16 cellular contexts compared by ENCODE assay signal in genomic region chr1:47031059-47031458, GRCh38. TPM values are rescaled to one million over a fixed set of nuclear protein-coding genes. Genes with fewer than 3 reads are reported as not detected.
A peak's percentile ranks its signal among the peaks of the same experiment; 100 is the strongest.
DNase-seq lines count a peak whose midpoint lies in the region; ATAC-seq and TF ChIP-seq lines count a peak whose summit lies in the region.
"Had no signal": no experiment of that assay in that cellular context is flagged by ENCODE, and none has a peak within 500 bp of the region (broad histone marks: within the 10 kb centered on the region; RNA-seq: fewer than 3 reads in every experiment).

No MANE protein-coding gene starts in this region.

- TF ChIP-seq CTCF in foreskin fibroblast (IDR thresholded peaks at IDR 0.05; ENCODE audit: low read depth, low read length), result no peak

- ATAC-seq in GM21367 (IDR thresholded peaks at IDR 0.05; ENCODE audit: unreplicated experiment), result no peak
- ATAC-seq: CD8-positive, alpha-beta T cell; K562 had no signal

- no peak overlapping the region for H3K4me3 ChIP-seq in foreskin fibroblast (ENCODE audit: low read depth in 1 of 2, low read length in 2 of 2)
- H3K4me3 ChIP-seq: K562, psoas muscle had no signal

- DNase-seq in Daoy (ENCODE audit: low read depth), result peak; percentile 84
- peak; percentile 75 for DNase-seq in SK-MEL-5 (ENCODE audit: low read depth, low spot score)
- DNase-seq in foreskin fibroblast, result peak; percentile 2 to 14
- DNase-seq in pulmonary artery endothelial cell (ENCODE audit: low read depth, low spot score), result peak; percentile 66
- DNase-seq in posterior vena cava (ENCODE audit: low spot score), result no peak
- no peak for DNase-seq in SKM-1 (lab: John Stamatoyannopoulos, UW; ENCODE audit: unreplicated experiment)
- no peak for DNase-seq in ecto neural progenitor cell (ENCODE audit: low spot score)
- DNase-seq: activated CD8-positive, alpha-beta memory T cell treated with anti-CD3 and anti-CD28 coated beads, Interleukin-2, amount 50 U/mL, for 48 hours; CD8-positive, alpha-beta T cell; cerebellar nuclear complex; immature natural killer cell; NCI-H774 had no signal

- in situ Hi-C loops in SK-MEL-5 (cut with HindIII; ENCODE audit: low pct_unique_long_range_greater_than_20kb, low sequenced_read_pairs), result no loop called here

- intact Hi-C loops in posterior vena cava (cut with DNase I), result no loop called here

RNA-seq across cellular contexts. Expression of gene CYP4X1, which starts 7.6 kb away (rescaled TPM):
- 0.77 and 1.0 TPM in 2 replicates for total RNA-seq in Daoy (2014; rRNA removed; shearing (Covaris generic))
- not detected in 2 replicates for total RNA-seq in SK-MEL-5 (2014; rRNA removed; shearing (Covaris generic))
- not detected in 2 replicates for polyA plus RNA-seq in SK-MEL-5 (2015; cell fraction: cytosol; rRNA removed)
- not detected in 2 replicates for polyA plus RNA-seq in SK-MEL-5 (2015; cell fraction: nucleus; rRNA removed)
- 1.6 and 2.0 TPM in 2 replicates for total RNA-seq in pulmonary artery endothelial cell
- 10 to 100 TPM in 1 of 2 donors, 1 to 10 TPM in 1; 5.9 to 14.3 TPM for total RNA-seq in posterior vena cava
- total RNA-seq: CD8-positive, alpha-beta T cell; K562; T-helper 2 cell treated with Interferon-gamma antibody and Interleukin-4, amounts not matched to agents 100 ng/mL and 5 ng/mL, for 36 hours had no signal
- polyA plus RNA-seq: immature natural killer cell had no signal

RNA-seq across cellular contexts. Expression of gene CYP4Z1, which starts 36.0 kb away (rescaled TPM):
- total RNA-seq in Daoy (2014; rRNA removed; shearing (Covaris generic)), result not detected in 2 replicates
- total RNA-seq in SK-MEL-5 (2014; rRNA removed; shearing (Covaris generic)), result not detected in 2 replicates
- polyA plus RNA-seq in SK-MEL-5 (2015; cell fraction: cytosol; rRNA removed), result not detected in 2 replicates
- not detected in 2 replicates for polyA plus RNA-seq in SK-MEL-5 (2015; cell fraction: nucleus; rRNA removed)
- total RNA-seq in pulmonary artery endothelial cell (not detected in 2 replicates), posterior vena cava (1 to 10 TPM; 1.4 to 1.5 TPM)
- total RNA-seq: CD8-positive, alpha-beta T cell; K562; T-helper 2 cell treated with Interferon-gamma antibody and Interleukin-4, amounts not matched to agents 100 ng/mL and 5 ng/mL, for 36 hours had no signal
- polyA plus RNA-seq: immature natural killer cell, K562 had no signal

Comparison
In these comparisons a context has a peak if more than half of its experiments do, and no peak if none do; other contexts are left out.
1. DNase-seq: peak in Daoy (single experiment), SK-MEL-5 (single experiment), foreskin fibroblast (2 of 2) and pulmonary artery endothelial cell (single experiment); none in posterior vena cava (single experiment), SKM-1 (single experiment) and ecto neural progenitor cell (single experiment).